In genomic region chr2:96117701-96118588, GRCh38 we compare ENCODE assay signal across 10 cellular contexts. TPM values are rescaled to one million over a fixed set of nuclear protein-coding genes. Genes with fewer than 3 reads are reported as not detected.
DNase-seq lines count a peak whose midpoint lies in the region; ATAC-seq, FAIRE-seq and TF ChIP-seq lines count a peak whose summit lies in the region.
"Had no signal": no experiment of that assay in that cellular context is flagged by ENCODE, and none has a peak within 500 bp of the region (broad histone marks: within the 10 kb centered on the region; RNA-seq: fewer than 3 reads in every experiment).

No MANE protein-coding gene starts in this region.

- peaks cover 12 to 20% (median 18%) of the 10 kb centered on the region in 3 donors for H3K27me3 ChIP-seq in gastrocnemius medialis

- 39% methylated on average over 17 of the region's 17 CpGs for WGBS in A549 (ENCODE audit: missing lambda C conversion rate)

- in situ Hi-C loops in gastrocnemius medialis (cut with MboI; ENCODE audit: low sequenced_read_pairs in 4 of 4) = loop anchor here in 2 of 4 donors (25.0 kb wide), 1 partner anchor 106 kb away; no protein-coding TSS in a partner anchor

- H3K36me3 ChIP-seq in kidney (ENCODE audit: control insufficient read depth in 1 of 2, insufficient read depth in 2 of 2, low read length in 2 of 2) = no peaks in the 10 kb centered on the region
- no peaks in the 10 kb centered on the region for H3K36me3 ChIP-seq in gastrocnemius medialis

- H3K27ac ChIP-seq in A549 (no peak overlapping the region), kidney (ENCODE audit: low read depth in 2 of 2, low read length in 2 of 2) (no peak overlapping the region), gastrocnemius medialis (no peak overlapping the region)

- intact Hi-C loops in kidney (cut with DNase I) = no loop called here
- intact Hi-C loops in gastrocnemius medialis (cut with DNase I; ENCODE audit: low total_unique reads) = loop anchor here (2.0 to 5.0 kb wide), 2 partner anchors 111 to 125 kb away; no protein-coding TSS in a partner anchor

- CTCF ChIA-PET in A549 (lab: Yijun Ruan, JAX) = interaction anchor here (0.6 to 9.6 kb wide), 37 partner anchors 9 to 156 kb away, joined by 3 to 126 read pairs (median 5); partner anchors contain the start of genes ANKRD36C and ASTL

- no peak for TF ChIP-seq RAD21 in A549 (conservative IDR thresholded peaks at IDR 0.05 in 1 of 2, IDR thresholded peaks at IDR 0.05 in 1 of 2)

- no peak overlapping the region for H3K9ac ChIP-seq in kidney (ENCODE audit: low read length in 2 of 2)

- TF ChIP-seq EP300 in A549 (IDR thresholded peaks at IDR 0.05) = no peak

- TF ChIP-seq POLR2A in A549 (IDR thresholded peaks at IDR 0.05; ENCODE audit: low read length) = no peak
- no peak for TF ChIP-seq POLR2A in gastrocnemius medialis (IDR thresholded peaks at IDR 0.05)

- H3K4me2 ChIP-seq in A549 = peak overlapping the region; percentile 97

- peak in 1 of 2 experiments; percentile 29 for DNase-seq in A549 (ENCODE audit: low read depth in 1 of 2, low spot score in 1 of 2)
- DNase-seq in Daoy (ENCODE audit: low read depth) = peak; percentile 27
- peak; percentile 65 for DNase-seq in kidney
- no peak for DNase-seq in dermis blood vessel endothelial cell
- no peak for DNase-seq in AML-193 (lab: John Stamatoyannopoulos, UW)
- DNase-seq in gastrocnemius medialis = no peak
- DNase-seq: HCEC 1CT, SHP77 treated with DMSO at 0.1 percent for 48 hours had no signal

- H3K4me1 ChIP-seq in A549 (peaks cover 4% of the 10 kb centered on the region; the same call in 2 of the 3 replicates), kidney (ENCODE audit: control insufficient read depth in 1 of 2, insufficient read depth in 1 of 2, low read depth in 1 of 2, low read length in 2 of 2) (peaks cover 0 to 7% of the 10 kb centered on the region in 2 donors), gastrocnemius medialis (peaks cover 4 to 5% of the 10 kb centered on the region in 2 donors)

- no peak for TF ChIP-seq CTCF in A549 (IDR thresholded peaks at IDR 0.05)
- no peak for TF ChIP-seq CTCF in kidney (IDR thresholded peaks at IDR 0.05; ENCODE audit: borderline replicate concordance, extremely low read depth, insufficient read depth)
- no peak for TF ChIP-seq CTCF in gastrocnemius medialis (IDR thresholded peaks at IDR 0.05 in 4 of 5, conservative IDR thresholded peaks at IDR 0.05 in 1 of 5)

- POLR2A ChIA-PET in A549 (lab: Yijun Ruan, JAX) = no interaction called here

- no peaks in the 10 kb centered on the region for H3K9me3 ChIP-seq in A549
- H3K9me3 ChIP-seq in kidney (ENCODE audit: control insufficient read depth in 1 of 2, low read length in 2 of 2) = no peaks in the 10 kb centered on the region
- H3K9me3 ChIP-seq in gastrocnemius medialis = no peaks in the 10 kb centered on the region

- no peak overlapping the region; the same call in 2 of the 3 replicates for H3K4me3 ChIP-seq in A549
- H3K4me3 ChIP-seq in kidney (ENCODE audit: low read length in 2 of 2) = no peak overlapping the region
- H3K4me3 ChIP-seq in gastrocnemius medialis = no peak overlapping the region

- no peak for FAIRE-seq in A549 (lab: Jason Lieb, UNC)
- no peak for FAIRE-seq in kidney (lab: Jason Lieb, UNC)

- ATAC-seq in A549 (peak in 1 of 2 experiments; percentile 46; a peak in 3 of 6 replicates), SK-N-SH treated with all-trans-retinoic acid at 6 μM for 48 hours (peak; percentile 9; the same call in 2 of the 3 replicates), GM18870 (IDR thresholded peaks at IDR 0.05; ENCODE audit: unreplicated experiment) (no peak), gastrocnemius medialis (no peak)

TF ChIP-seq in A549, 52 proteins besides CTCF, POLR2A, EP300 and RAD21 (continues in another document):
- TF ChIP-seq ESRRA (IDR thresholded peaks at IDR 0.05; ENCODE audit: borderline replicate concordance, low read length) (no peak), CEBPB (IDR thresholded peaks at IDR 0.05) (no peak), RFX5 (IDR thresholded peaks at IDR 0.05) (no peak), ZNF302 (CRISPR knock-in tag; IDR thresholded peaks at IDR 0.05) (no peak), CBX2 (IDR thresholded peaks at IDR 0.05; ENCODE audit: borderline replicate concordance, low read depth) (no peak), POLR2AphosphoS2 (conservative IDR thresholded peaks at IDR 0.05; ENCODE audit: low read length) (no peak), CBX8 (IDR thresholded peaks at IDR 0.05) (no peak), NFE2L2 (conservative IDR thresholded peaks at IDR 0.05; ENCODE audit: low read length) (no peak), JUN (IDR thresholded peaks at IDR 0.05) (no peak), ZFP36 (IDR thresholded peaks at IDR 0.05; ENCODE audit: borderline replicate concordance, partially characterized antibody) (no peak), FOSB (CRISPR knock-in tag; IDR thresholded peaks at IDR 0.05) (no peak), EHF (CRISPR knock-in tag; IDR thresholded peaks at IDR 0.05) (no peak)

TF ChIP-seq in SK-N-SH treated with all-trans-retinoic acid at 6 μM for 48 hours, 23 proteins besides CTCF, POLR2A, EP300 and RAD21 (continues in another document):
- TF ChIP-seq BACH2 (CRISPR knock-in tag; IDR thresholded peaks at IDR 0.05; ENCODE audit: borderline replicate concordance) (no peak), TCF4 (CRISPR knock-in tag; IDR thresholded peaks at IDR 0.05; ENCODE audit: borderline replicate concordance) (no peak), PPARA (CRISPR knock-in tag; IDR thresholded peaks at IDR 0.05; ENCODE audit: borderline replicate concordance) (no peak), CSRNP3 (CRISPR knock-in tag; IDR thresholded peaks at IDR 0.05) (no peak), ISL1 (CRISPR knock-in tag; IDR thresholded peaks at IDR 0.05) (no peak), ZC3H10 (CRISPR knock-in tag; IDR thresholded peaks at IDR 0.05) (no peak), ZNF70 (CRISPR knock-in tag; IDR thresholded peaks at IDR 0.05) (no peak), OSR1 (CRISPR knock-in tag; IDR thresholded peaks at IDR 0.05) (no peak), TOX (CRISPR knock-in tag; IDR thresholded peaks at IDR 0.05; ENCODE audit: borderline replicate concordance) (no peak), ESRRG (CRISPR knock-in tag; IDR thresholded peaks at IDR 0.05) (no peak), ZNF565 (CRISPR knock-in tag; conservative IDR thresholded peaks at IDR 0.05; ENCODE audit: low read depth) (no peak), SNAI2 (CRISPR knock-in tag; IDR thresholded peaks at IDR 0.05) (no peak), RARB (CRISPR knock-in tag; IDR thresholded peaks at IDR 0.05) (no peak), ZFP30 (CRISPR knock-in tag; IDR thresholded peaks at IDR 0.05) (no peak), CSDC2 (CRISPR knock-in tag; IDR thresholded peaks at IDR 0.05) (no peak), ARNTL (CRISPR knock-in tag; IDR thresholded peaks at IDR 0.05; ENCODE audit: borderline replicate concordance, low read depth) (no peak)

RNA-seq across cellular contexts. Expression of gene ADRA2B, which starts 1.6 kb away (rescaled TPM):
- 0.03 TPM in 2 replicates for polyA plus RNA-seq in A549 (2011; rRNA removed)
- polyA plus RNA-seq in A549 (2012; cell fraction: cytosol; rRNA removed) = 0.03 and 0.05 TPM in 2 replicates
- 0.13 and 0.14 TPM in 2 replicates for polyA plus RNA-seq in A549 (2012; cell fraction: nucleus; rRNA removed)
- polyA plus RNA-seq in A549 (2017; fragmentation: RNase III; extraction: RNeasy Plus Mini Kit Qiagen cat#74134 plus additional on column Dnase treatment) = 0.04 to 0.07 TPM (median 0.05 TPM) in 3 replicates
- polyA minus RNA-seq in A549 (2011; rRNA and poly(A)+ RNA removed) = 0.17 TPM in 1 of 2 replicates, not detected in the other
- 0.42 TPM in 1 of 2 replicates, not detected in the other for total RNA-seq in Daoy (2014; rRNA removed; shearing (Covaris generic))
- 1.4 TPM for total RNA-seq in kidney
- polyA plus RNA-seq in kidney (ENCODE audit: insufficient read depth, low read depth, low replicate concordance) = 4.8 TPM
- 0.05 and 0.17 TPM in 2 replicates for total RNA-seq in dermis blood vessel endothelial cell
- 1 to 10 TPM; 2.4 to 5.6 (median 3.6) TPM for total RNA-seq in gastrocnemius medialis

RNA-seq across cellular contexts. Expression of gene ASTL, which starts 20.4 kb away (rescaled TPM):
- polyA plus RNA-seq in A549 (2011; rRNA removed) = not detected in 2 replicates
- not detected in 2 replicates for polyA plus RNA-seq in A549 (2012; cell fraction: cytosol; rRNA removed)
- not detected in 2 replicates for polyA plus RNA-seq in A549 (2012; cell fraction: nucleus; rRNA removed)
- not detected in 3 replicates for polyA plus RNA-seq in A549 (2017; fragmentation: RNase III; extraction: RNeasy Plus Mini Kit Qiagen cat#74134 plus additional on column Dnase treatment)
- polyA minus RNA-seq in A549 (2011; rRNA and poly(A)+ RNA removed) = not detected in 2 replicates
- not detected in 2 replicates for total RNA-seq in Daoy (2014; rRNA removed; shearing (Covaris generic))
- not detected for total RNA-seq in kidney
- polyA plus RNA-seq in kidney (ENCODE audit: insufficient read depth, low read depth, low replicate concordance) = not detected
- not detected in 2 replicates for total RNA-seq in dermis blood vessel endothelial cell
- total RNA-seq in gastrocnemius medialis = not detected

RNA-seq across cellular contexts. Expression of gene DUSP2, which starts 27.3 kb away (rescaled TPM):
- polyA plus RNA-seq in A549 (2011; rRNA removed) (0.27 and 0.45 TPM in 2 replicates), A549 (2017; fragmentation: RNase III; extraction: RNeasy Plus Mini Kit Qiagen cat#74134 plus additional on column Dnase treatment) (0.22 to 0.26 TPM (median 0.22 TPM) in 3 replicates), kidney (ENCODE audit: insufficient read depth, low read depth, low replicate concordance) (5.6 TPM)
- 1.2 and 1.6 TPM in 2 replicates for polyA plus RNA-seq in A549 (2012; cell fraction: cytosol; rRNA removed)
- polyA plus RNA-seq in A549 (2012; cell fraction: nucleus; rRNA removed) = 1.7 and 3.9 TPM in 2 replicates
- polyA minus RNA-seq in A549 (2011; rRNA and poly(A)+ RNA removed) = 0.39 and 0.58 TPM in 2 replicates
- 21.1 and 24.4 TPM in 2 replicates for total RNA-seq in Daoy (2014; rRNA removed; shearing (Covaris generic))
- total RNA-seq in kidney (11.8 TPM), dermis blood vessel endothelial cell (0.34 and 0.98 TPM in 2 replicates), gastrocnemius medialis (1 to 10 TPM; 1.6 to 4.0 (median 2.9) TPM)

Comparison
In these comparisons a context has a peak if more than half of its experiments do, and no peak if none do; other contexts are left out.
1. DNase-seq: peak in Daoy (single experiment) and kidney (single experiment); none in dermis blood vessel endothelial cell (single experiment), AML-193 (0 of 2) and gastrocnemius medialis (0 of 2).